Comparison of ENCODE assay signal across 9 cellular contexts in genomic region chr4:82898322-82899243, GRCh38. TPM values are rescaled to one million over a fixed set of nuclear protein-coding genes. Genes with fewer than 3 reads are reported as not detected.
A peak's percentile ranks its signal among the peaks of the same experiment; 100 is the strongest.
DNase-seq lines count a peak whose midpoint lies in the region; ATAC-seq, FAIRE-seq and TF ChIP-seq lines count a peak whose summit lies in the region.
"Had no signal": no experiment of that assay in that cellular context is flagged by ENCODE, and none has a peak within 500 bp of the region (broad histone marks: within the 10 kb centered on the region; RNA-seq: fewer than 3 reads in every experiment).

No MANE protein-coding gene starts in this region.

- no peak overlapping the region for H3K4me3 Mint-ChIP-seq in effector memory CD8-positive, alpha-beta T cell
- H3K4me3 Mint-ChIP-seq: activated naive CD8-positive, alpha-beta T cell had no signal

- CTCF ChIA-PET in GM12878 (lab: Yijun Ruan, JAX), result interaction anchor here (0.6 to 4.2 kb wide), 18 partner anchors 8 to 506 kb away, joined by 3 to 44 read pairs (median 4); partner anchors contain the start of genes COPS4, COQ2 and LIN54

- peaks cover 59% of the 10 kb centered on the region for H3K79me2 ChIP-seq in GM12878 (ENCODE audit: control insufficient read depth, insufficient read depth, low read length)

- H3K9me3 ChIP-seq in GM12878 (replicated peaks; ENCODE audit: control insufficient read depth, insufficient read depth, low read length), result no peaks in the 10 kb centered on the region
- no peaks in the 10 kb centered on the region for H3K9me3 ChIP-seq in right lobe of liver
- H3K9me3 ChIP-seq in vagina, result no peaks in the 10 kb centered on the region

- H2AFZ ChIP-seq in GM12878 (ENCODE audit: control insufficient read depth, low read depth, low read length), result no peak overlapping the region

- FAIRE-seq in GM12878 (lab: Jason Lieb, UNC), result no peak

- peak; percentile 38 to 53 (median 44) for TF ChIP-seq CTCF in GM12878 (IDR thresholded peaks at IDR 0.05 in 2 of 3, conservative IDR thresholded peaks at IDR 0.05 in 1 of 3; ENCODE audit: control insufficient read depth in 2 of 3, extremely low read depth in 1 of 3, insufficient read depth in 1 of 3, low read depth in 3 of 3, low read length in 3 of 3)
- peak in 3 of 4 donors; percentile 31 to 32 (median 31) for TF ChIP-seq CTCF in right lobe of liver (IDR thresholded peaks at IDR 0.05)
- peak in 2 of 3 experiments; percentile 25 to 26 for TF ChIP-seq CTCF in vagina (IDR thresholded peaks at IDR 0.05)

- peak; percentile 86 for DNase-seq in ELR (ENCODE audit: low read depth)
- peak; percentile 33 for DNase-seq in KBM-7
- no peak for DNase-seq in GM12878 (ENCODE audit: low read depth, low spot score)
- no peak for DNase-seq in right lobe of liver
- no peak for DNase-seq in vagina (ENCODE audit: extremely low spot score in 2 of 2)
- no peak for DNase-seq in activated CD4-positive, CD25-positive, alpha-beta regulatory T cell treated with anti-CD3 and anti-CD28 coated beads, Interleukin-2, amount 50 U/mL, for 72 hours
- no peak for DNase-seq in effector memory CD8-positive, alpha-beta T cell

- H3K9ac ChIP-seq in GM12878 (ENCODE audit: control insufficient read depth, insufficient read depth, low read length), result peak overlapping the region; percentile 63

- H3K9me3 Mint-ChIP-seq in effector memory CD8-positive, alpha-beta T cell, result no peaks in the 10 kb centered on the region

- H3K36me3 Mint-ChIP-seq in effector memory CD8-positive, alpha-beta T cell (ENCODE audit: insufficient read depth), result peaks cover 38% of the 10 kb centered on the region

- no peaks in the 10 kb centered on the region for H4K20me1 ChIP-seq in GM12878 (ENCODE audit: control insufficient read depth, insufficient read depth)

- TF ChIP-seq RAD21 in GM12878 (IDR thresholded peaks at IDR 0.05; ENCODE audit: insufficient read depth, low read depth, low read length), result 0 out of 2 replicates have a peak, but pooled peaks have one; percentile 34

- WGBS in GM12878 (ENCODE audit: insufficient coverage, insufficient replicate concordance, low lambda C conversion rate, missing lambda C conversion rate), result 8% methylated on average over 7 of the region's 7 CpGs
- 49% methylated on average over 7 of the region's 7 CpGs for WGBS in right lobe of liver (ENCODE audit: insufficient coverage, low coverage, low lambda C conversion rate, missing lambda C conversion rate)

- POLR2A ChIA-PET in GM12878 (lab: Charles Lee), result interaction anchor here (1.0 to 2.6 kb wide), 4 partner anchors 9 to 136 kb away, joined by 3 to 26 read pairs (median 18); partner anchors contain the start of genes COPS4, LIN54 and SEC31A

- H3K27me3 ChIP-seq in GM12878 (replicated peaks in 1 of 2; ENCODE audit: control insufficient read depth in 2 of 2, insufficient read depth in 2 of 2, low read length in 1 of 2), result no peaks in the 10 kb centered on the region
- no peaks in the 10 kb centered on the region for H3K27me3 ChIP-seq in right lobe of liver
- no peaks in the 10 kb centered on the region for H3K27me3 ChIP-seq in vagina

- TF ChIP-seq POLR2A in GM12878 (IDR thresholded peaks at IDR 0.05; ENCODE audit: low read depth, low read length) (no peak), right lobe of liver (IDR thresholded peaks at IDR 0.05) (no peak), vagina (IDR thresholded peaks at IDR 0.05) (no peak)

- H3K4me2 ChIP-seq in GM12878 (ENCODE audit: control insufficient read depth, insufficient read depth), result peak overlapping the region; percentile 75

- peak overlapping the region; percentile 87; the same call in 1 of the 2 replicates for H3K27ac ChIP-seq in GM12878 (ENCODE audit: control insufficient read depth, insufficient read depth)
- peak overlapping the region; percentile 50 to 97 (median 97) for H3K27ac ChIP-seq in right lobe of liver
- H3K27ac ChIP-seq in vagina, result peak overlapping the region; percentile 98

- H3K27ac Mint-ChIP-seq in effector memory CD8-positive, alpha-beta T cell, result no peak overlapping the region
- H3K27ac Mint-ChIP-seq: activated naive CD8-positive, alpha-beta T cell had no signal

- no peak for TF ChIP-seq EP300 in GM12878 (IDR thresholded peaks at IDR 0.05; ENCODE audit: borderline replicate concordance in 1 of 2, control insufficient read depth in 1 of 2, low read depth in 2 of 2, low read length in 2 of 2)

- SMC1A ChIA-PET in GM12878 (lab: Charles Lee; ENCODE audit: uncharacterized antibody, unreplicated experiment), result interaction anchor here (0.9 to 5.0 kb wide), 12 partner anchors 9 to 382 kb away, joined by 3 to 21 read pairs (median 5); partner anchors contain the start of gene LIN54

- H3K27me3 Mint-ChIP-seq in effector memory CD8-positive, alpha-beta T cell, result no peaks in the 10 kb centered on the region
- H3K27me3 Mint-ChIP-seq: activated naive CD8-positive, alpha-beta T cell had no signal

- H3K4me3 ChIP-seq in GM12878, result peak overlapping the region; percentile 86
- peak overlapping the region in 2 of 3 donors; percentile 71 to 73 for H3K4me3 ChIP-seq in right lobe of liver
- peak overlapping the region; percentile 60 to 76 for H3K4me3 ChIP-seq in vagina

- RAD21 ChIA-PET in GM12878 (lab: Charles Lee; ENCODE audit: unreplicated experiment), result interaction anchor here (1.3 to 2.9 kb wide), 6 partner anchors 9 to 382 kb away, joined by 5 to 38 read pairs (median 8); partner anchors contain the start of genes COPS4, LIN54 and SCD5

- H3K4me1 ChIP-seq in GM12878 (ENCODE audit: control insufficient read depth, insufficient read depth, low read length) (no peaks in the 10 kb centered on the region; the same call in 1 of the 2 replicates), right lobe of liver (peaks cover 0 to 16% (median 6%) of the 10 kb centered on the region in 4 donors), vagina (peaks cover 45% of the 10 kb centered on the region)

- H3K36me3 ChIP-seq in GM12878 (ENCODE audit: control insufficient read depth in 2 of 2, insufficient read depth in 2 of 2, low read length in 1 of 2) (peaks cover 0 to 16% of the 10 kb centered on the region in 2 experiments; a peak in 3 of 4 replicates), right lobe of liver (peaks cover 0 to 15% (median 0%) of the 10 kb centered on the region in 4 donors), vagina (peaks cover 0 to 15% of the 10 kb centered on the region in 2 donors)

- ATAC-seq in GM12878 (no peak), right lobe of liver (no peak), HG03460 (IDR thresholded peaks at IDR 0.05; ENCODE audit: unreplicated experiment) (no peak)
- ATAC-seq in effector memory CD8-positive, alpha-beta T cell (replicated peaks), result no peak

- intact Hi-C loops in GM12878 (cut with micrococcal nuclease; ENCODE audit: unreplicated experiment), result no loop called here
- intact Hi-C loops in right lobe of liver (cut with DNase I), result no loop called here
- intact Hi-C loops in vagina (cut with DNase I), result no loop called here

- in situ Hi-C loops in KBM-7 (cut with MboI; ENCODE audit: low pct_unique_long_range_greater_than_20kb, low sequenced_read_pairs), result no loop called here
- in situ Hi-C loops in GM12878 (cut with MboI), result no loop called here

- H3K4me1 Mint-ChIP-seq in effector memory CD8-positive, alpha-beta T cell (ENCODE audit: low read depth in 2 of 2), result peaks cover 5 to 6% of the 10 kb centered on the region in 2 donors

- BruUV-seq in GM12878 (replicated peaks; lab: Mats Ljungman, UMichigan), result no TSS peak

RNA-seq across cellular contexts. Expression of gene THAP9, which starts 2.0 kb away (rescaled TPM):
- total RNA-seq in GM12878 (2013; cell fraction: nucleolus; rRNA removed), result 10.3 and 10.8 TPM in 2 replicates
- total RNA-seq in GM12878 (2014; rRNA removed) (4.9 TPM in 2 replicates), GM12878 (2014; rRNA removed; fragmentation: Illumina TruSeq; extraction: Trizol) (4.9 and 5.6 TPM in 2 replicates), GM12878 (2021) (3.6 and 3.8 TPM in 2 replicates), right lobe of liver (1 to 10 TPM in 5 of 6 experiments, under 1 TPM in 1; 0.92 to 3.8 (median 3.0) TPM), vagina (4.2 TPM)
- 1.4 TPM for polyA plus RNA-seq in GM12878 (2011; ENCODE audit: low read depth)
- polyA plus RNA-seq in GM12878 (2011; rRNA removed) (4.1 and 5.2 TPM in 2 replicates), GM12878 (2014; fragmentation: Illumina TruSeq; extraction: Trizol) (2.4 and 2.5 TPM in 2 replicates), GM12878 (2014; fragmentation: Nextera tagmentation; extraction: Ambion mirVana) (1 to 10 TPM; 2.4 to 2.5 TPM), GM12878 (2014; rRNA removed) (2.2 and 3.9 TPM in 2 replicates), GM12878 (2016; fragmentation: Nextera tagmentation; extraction: Ambion mirVana) (1 to 10 TPM; 2.1 to 3.0 TPM)
- 1.4 and 2.0 TPM in 2 replicates for polyA plus RNA-seq in GM12878 (2011; cell fraction: cytosol; rRNA removed)
- polyA plus RNA-seq in GM12878 (2011; cell fraction: nucleus; rRNA removed), result 2.4 and 3.0 TPM in 2 replicates
- 1.6 and 2.2 TPM in 2 replicates for polyA plus RNA-seq in GM12878 (2012)
- polyA minus RNA-seq in GM12878 (2011; rRNA and poly(A)+ RNA removed), result 3.0 and 4.6 TPM in 2 replicates
- polyA minus RNA-seq in GM12878 (2011; cell fraction: cytosol; rRNA and poly(A)+ RNA removed), result 0.83 and 3.7 TPM in 2 replicates
- polyA minus RNA-seq in GM12878 (2011; cell fraction: nucleus; rRNA and poly(A)+ RNA removed), result 3.3 and 3.5 TPM in 2 replicates

RNA-seq across cellular contexts. Expression of gene SEC31A, which starts 7.6 kb away (rescaled TPM):
- total RNA-seq in GM12878 (2013; cell fraction: nucleolus; rRNA removed), result 586 and 624 TPM in 2 replicates
- total RNA-seq in GM12878 (2014; rRNA removed), result 83.7 and 95.0 TPM in 2 replicates
- 126 and 132 TPM in 2 replicates for total RNA-seq in GM12878 (2014; rRNA removed; fragmentation: Illumina TruSeq; extraction: Trizol)
- total RNA-seq in GM12878 (2021), result 119 and 127 TPM in 2 replicates
- polyA plus RNA-seq in GM12878 (2011; ENCODE audit: low read depth), result 85.3 TPM
- 146 and 147 TPM in 2 replicates for polyA plus RNA-seq in GM12878 (2011; rRNA removed)
- 89.4 and 109 TPM in 2 replicates for polyA plus RNA-seq in GM12878 (2011; cell fraction: cytosol; rRNA removed)
- 103 TPM in 2 replicates for polyA plus RNA-seq in GM12878 (2011; cell fraction: nucleus; rRNA removed)
- 117 and 128 TPM in 2 replicates for polyA plus RNA-seq in GM12878 (2012)
- 159 and 200 TPM in 2 replicates for polyA plus RNA-seq in GM12878 (2014; fragmentation: Illumina TruSeq; extraction: Trizol)
- polyA plus RNA-seq in GM12878 (2014; fragmentation: Nextera tagmentation; extraction: Ambion mirVana), result 10 to 100 TPM; 74.6 to 80.8 TPM
- polyA plus RNA-seq in GM12878 (2014; rRNA removed), result 84.2 and 92.9 TPM in 2 replicates
- 100 to 1,000 TPM; 160 to 171 TPM for polyA plus RNA-seq in GM12878 (2016; fragmentation: Nextera tagmentation; extraction: Ambion mirVana)
- polyA minus RNA-seq in GM12878 (2011; rRNA and poly(A)+ RNA removed), result 164 and 213 TPM in 2 replicates
- 47.4 and 58.1 TPM in 2 replicates for polyA minus RNA-seq in GM12878 (2011; cell fraction: cytosol; rRNA and poly(A)+ RNA removed)
- polyA minus RNA-seq in GM12878 (2011; cell fraction: nucleus; rRNA and poly(A)+ RNA removed), result 89.0 and 125 TPM in 2 replicates
- total RNA-seq in right lobe of liver, result 100 to 1,000 TPM; 117 to 161 (median 128) TPM
- total RNA-seq in vagina, result 133 TPM

Comparison
In these comparisons a context has a peak if more than half of its experiments do, and no peak if none do; other contexts are left out.
1. DNase-seq: peak in ELR (single experiment) and KBM-7 (single experiment); none in GM12878 (single experiment), right lobe of liver (0 of 3), vagina (0 of 2), activated CD4-positive, CD25-positive, alpha-beta regulatory T cell treated with anti-CD3 and anti-CD28 coated beads, Interleukin-2, amount 50 U/mL, for 72 hours (single experiment) and effector memory CD8-positive, alpha-beta T cell (0 of 3).
2. Peak in every context shown above with its lines, with median percentiles within 50 percentile points of each other: H3K27ac ChIP-seq, H3K4me3 ChIP-seq and CTCF ChIP-seq.